ENCODE assay signal across 1 cellular context in the genomic region with DNA sequence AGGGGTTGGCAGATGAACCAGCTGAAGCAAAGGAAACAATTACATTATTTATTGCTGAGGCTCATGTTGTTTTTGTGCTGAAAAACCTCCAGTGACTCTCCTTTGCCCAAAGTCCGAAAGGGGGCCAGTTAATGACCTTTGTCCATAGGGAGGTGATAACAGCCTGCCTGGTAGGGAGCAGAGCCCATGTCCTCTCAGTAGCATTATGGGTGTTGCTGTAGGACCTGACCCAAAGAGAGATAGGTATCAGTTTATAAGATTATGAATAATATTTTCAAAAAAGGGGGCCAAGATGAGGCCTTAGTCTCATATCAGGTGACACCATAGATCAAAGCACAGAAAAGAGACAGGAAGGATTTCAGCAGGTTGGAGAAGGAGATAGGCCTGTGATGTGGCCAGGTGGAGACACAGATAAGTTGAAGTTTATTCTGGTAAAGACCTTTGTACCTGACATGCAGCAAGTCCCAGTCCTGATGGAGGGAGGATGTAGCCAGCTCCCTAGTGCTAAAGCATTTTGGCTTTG.
A peak's percentile ranks its signal among the peaks of the same experiment; 100 is the strongest.
TF ChIP-seq lines count a peak whose summit lies in the region.

No MANE protein-coding gene starts in this region.

TF ChIP-seq in K562, 482 proteins besides CTCF, POLR2A, EP300 and RAD21:
- TF ChIP-seq BMI1 (IDR thresholded peaks at IDR 0.05; ENCODE audit: low read length): no peak
- no peak for TF ChIP-seq ZFX (CRISPR knock-in tag; IDR thresholded peaks at IDR 0.05)
- TF ChIP-seq KLF16 (IDR thresholded peaks at IDR 0.05): peak; percentile 54; the same call in 1 of the 2 replicates
- no peak for TF ChIP-seq LCOR (CRISPR knock-in tag; IDR thresholded peaks at IDR 0.05)
- no peak for TF ChIP-seq CEBPG (CRISPR knock-in tag; IDR thresholded peaks at IDR 0.05)
- no peak for TF ChIP-seq CEBPG (tag; conservative IDR thresholded peaks at IDR 0.05 in 1 of 2, IDR thresholded peaks at IDR 0.05 in 1 of 2)
- TF ChIP-seq, protein P1, sequence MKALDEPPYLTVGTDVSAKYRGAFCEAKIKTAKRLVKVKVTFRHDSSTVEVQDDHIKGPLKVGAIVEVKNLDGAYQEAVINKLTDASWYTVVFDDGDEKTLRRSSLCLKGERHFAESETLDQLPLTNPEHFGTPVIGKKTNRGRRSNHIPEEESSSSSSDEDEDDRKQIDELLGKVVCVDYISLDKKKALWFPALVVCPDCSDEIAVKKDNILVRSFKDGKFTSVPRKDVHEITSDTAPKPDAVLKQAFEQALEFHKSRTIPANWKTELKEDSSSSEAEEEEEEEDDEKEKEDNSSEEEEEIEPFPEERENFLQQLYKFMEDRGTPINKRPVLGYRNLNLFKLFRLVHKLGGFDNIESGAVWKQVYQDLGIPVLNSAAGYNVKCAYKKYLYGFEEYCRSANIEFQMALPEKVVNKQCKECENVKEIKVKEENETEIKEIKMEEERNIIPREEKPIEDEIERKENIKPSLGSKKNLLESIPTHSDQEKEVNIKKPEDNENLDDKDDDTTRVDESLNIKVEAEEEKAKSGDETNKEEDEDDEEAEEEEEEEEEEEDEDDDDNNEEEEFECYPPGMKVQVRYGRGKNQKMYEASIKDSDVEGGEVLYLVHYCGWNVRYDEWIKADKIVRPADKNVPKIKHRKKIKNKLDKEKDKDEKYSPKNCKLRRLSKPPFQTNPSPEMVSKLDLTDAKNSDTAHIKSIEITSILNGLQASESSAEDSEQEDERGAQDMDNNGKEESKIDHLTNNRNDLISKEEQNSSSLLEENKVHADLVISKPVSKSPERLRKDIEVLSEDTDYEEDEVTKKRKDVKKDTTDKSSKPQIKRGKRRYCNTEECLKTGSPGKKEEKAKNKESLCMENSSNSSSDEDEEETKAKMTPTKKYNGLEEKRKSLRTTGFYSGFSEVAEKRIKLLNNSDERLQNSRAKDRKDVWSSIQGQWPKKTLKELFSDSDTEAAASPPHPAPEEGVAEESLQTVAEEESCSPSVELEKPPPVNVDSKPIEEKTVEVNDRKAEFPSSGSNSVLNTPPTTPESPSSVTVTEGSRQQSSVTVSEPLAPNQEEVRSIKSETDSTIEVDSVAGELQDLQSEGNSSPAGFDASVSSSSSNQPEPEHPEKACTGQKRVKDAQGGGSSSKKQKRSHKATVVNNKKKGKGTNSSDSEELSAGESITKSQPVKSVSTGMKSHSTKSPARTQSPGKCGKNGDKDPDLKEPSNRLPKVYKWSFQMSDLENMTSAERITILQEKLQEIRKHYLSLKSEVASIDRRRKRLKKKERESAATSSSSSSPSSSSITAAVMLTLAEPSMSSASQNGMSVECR (CRISPR knock-in tag; IDR thresholded peaks at IDR 0.05): no peak
- TF ChIP-seq TCF3 (CRISPR knock-in tag; IDR thresholded peaks at IDR 0.05): peak; percentile 84
- no peak for TF ChIP-seq RBFOX2 (IDR thresholded peaks at IDR 0.05; ENCODE audit: low read depth, low read length)
- peak; percentile 79 for TF ChIP-seq TEAD4 (IDR thresholded peaks at IDR 0.05; ENCODE audit: low read length)
- TF ChIP-seq TEAD4 (CRISPR knock-in tag; IDR thresholded peaks at IDR 0.05; ENCODE audit: borderline replicate concordance): no peak
- no peak for TF ChIP-seq ZC3H8 (IDR thresholded peaks at IDR 0.05)
- no peak for TF ChIP-seq NELFE (IDR thresholded peaks at IDR 0.05; ENCODE audit: insufficient read depth, insufficient read length)
- TF ChIP-seq YY1 (IDR thresholded peaks at IDR 0.05; ENCODE audit: borderline replicate concordance in 1 of 3, control insufficient read depth in 1 of 3, extremely low read depth in 1 of 3, insufficient read depth in 3 of 3, insufficient read length in 1 of 3, insufficient replicate concordance in 2 of 3, low read depth in 1 of 3, low read length in 2 of 3): no peak
- peak; percentile 40; the same call in 1 of the 2 replicates for TF ChIP-seq CTBP1 (IDR thresholded peaks at IDR 0.05; ENCODE audit: borderline replicate concordance)
- TF ChIP-seq, protein P2, sequence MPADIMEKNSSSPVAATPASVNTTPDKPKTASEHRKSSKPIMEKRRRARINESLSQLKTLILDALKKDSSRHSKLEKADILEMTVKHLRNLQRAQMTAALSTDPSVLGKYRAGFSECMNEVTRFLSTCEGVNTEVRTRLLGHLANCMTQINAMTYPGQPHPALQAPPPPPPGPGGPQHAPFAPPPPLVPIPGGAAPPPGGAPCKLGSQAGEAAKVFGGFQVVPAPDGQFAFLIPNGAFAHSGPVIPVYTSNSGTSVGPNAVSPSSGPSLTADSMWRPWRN (IDR thresholded peaks at IDR 0.05; ENCODE audit: low read depth): no peak
- peak; percentile 39; the same call in 1 of the 2 replicates for TF ChIP-seq GATA2 (CRISPR knock-in tag; IDR thresholded peaks at IDR 0.05)
- TF ChIP-seq POLR2AphosphoS5 (IDR thresholded peaks at IDR 0.05; ENCODE audit: control insufficient read depth, insufficient read depth, low read depth, low read length): peak; percentile 44; the same call in 1 of the 2 replicates
- no peak for TF ChIP-seq NR4A1 (CRISPR knock-in tag; IDR thresholded peaks at IDR 0.05)
- no peak for TF ChIP-seq NR4A1 (tag; IDR thresholded peaks at IDR 0.05)
- peak; percentile 55; the same call in 1 of the 2 replicates for TF ChIP-seq STAT5A (IDR thresholded peaks at IDR 0.05; ENCODE audit: borderline replicate concordance, low read length)
- no peak for TF ChIP-seq ZBTB8A (IDR thresholded peaks at IDR 0.05; ENCODE audit: partially characterized antibody)
- TF ChIP-seq LEF1 (IDR thresholded peaks at IDR 0.05): peak; percentile 58
- no peak for TF ChIP-seq MAFF (IDR thresholded peaks at IDR 0.05; ENCODE audit: low read length)
- peak; percentile 73; the same call in 1 of the 2 replicates for TF ChIP-seq TCF7 (IDR thresholded peaks at IDR 0.05; ENCODE audit: borderline replicate concordance)
- TF ChIP-seq TAF1 (IDR thresholded peaks at IDR 0.05; ENCODE audit: control insufficient read depth, extremely low read depth, insufficient read depth, low read length, severe bottlenecking): no peak
- peak; percentile 90 for TF ChIP-seq CBFA2T3 (IDR thresholded peaks at IDR 0.05)
- TF ChIP-seq ZEB2 (IDR thresholded peaks at IDR 0.05): 0 out of 2 replicates have a peak, but pooled peaks have one; percentile 19
- TF ChIP-seq KDM1A (IDR thresholded peaks at IDR 0.05): peak; percentile 69 to 74
- TF ChIP-seq, protein P3, sequence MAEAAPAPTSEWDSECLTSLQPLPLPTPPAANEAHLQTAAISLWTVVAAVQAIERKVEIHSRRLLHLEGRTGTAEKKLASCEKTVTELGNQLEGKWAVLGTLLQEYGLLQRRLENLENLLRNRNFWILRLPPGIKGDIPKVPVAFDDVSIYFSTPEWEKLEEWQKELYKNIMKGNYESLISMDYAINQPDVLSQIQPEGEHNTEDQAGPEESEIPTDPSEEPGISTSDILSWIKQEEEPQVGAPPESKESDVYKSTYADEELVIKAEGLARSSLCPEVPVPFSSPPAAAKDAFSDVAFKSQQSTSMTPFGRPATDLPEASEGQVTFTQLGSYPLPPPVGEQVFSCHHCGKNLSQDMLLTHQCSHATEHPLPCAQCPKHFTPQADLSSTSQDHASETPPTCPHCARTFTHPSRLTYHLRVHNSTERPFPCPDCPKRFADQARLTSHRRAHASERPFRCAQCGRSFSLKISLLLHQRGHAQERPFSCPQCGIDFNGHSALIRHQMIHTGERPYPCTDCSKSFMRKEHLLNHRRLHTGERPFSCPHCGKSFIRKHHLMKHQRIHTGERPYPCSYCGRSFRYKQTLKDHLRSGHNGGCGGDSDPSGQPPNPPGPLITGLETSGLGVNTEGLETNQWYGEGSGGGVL (CRISPR knock-in tag; IDR thresholded peaks at IDR 0.05): no peak
- no peak for TF ChIP-seq EZH2 (IDR thresholded peaks at IDR 0.05; ENCODE audit: borderline replicate concordance, low read depth, low read length)
- TF ChIP-seq MEIS2 (IDR thresholded peaks at IDR 0.05; ENCODE audit: partially characterized antibody): peak; percentile 42
- peak; percentile 83 for TF ChIP-seq ARID1B (IDR thresholded peaks at IDR 0.05)
- TF ChIP-seq MED1 (CRISPR knock-in tag; IDR thresholded peaks at IDR 0.05; ENCODE audit: borderline replicate concordance): no peak
- no peak for TF ChIP-seq MCM5 (IDR thresholded peaks at IDR 0.05; ENCODE audit: low read depth)
- no peak for TF ChIP-seq MYBL2 (IDR thresholded peaks at IDR 0.05; ENCODE audit: low read depth)
- TF ChIP-seq MYBL2 (CRISPR knock-in tag; IDR thresholded peaks at IDR 0.05; ENCODE audit: borderline replicate concordance): no peak
- TF ChIP-seq, protein P4, sequence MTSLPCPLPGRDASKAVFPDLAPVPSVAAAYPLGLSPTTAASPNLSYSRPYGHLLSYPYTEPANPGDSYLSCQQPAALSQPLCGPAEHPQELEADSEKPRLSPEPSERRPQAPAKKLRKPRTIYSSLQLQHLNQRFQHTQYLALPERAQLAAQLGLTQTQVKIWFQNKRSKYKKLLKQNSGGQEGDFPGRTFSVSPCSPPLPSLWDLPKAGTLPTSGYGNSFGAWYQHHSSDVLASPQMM (CRISPR knock-in tag; IDR thresholded peaks at IDR 0.05): no peak
- TF ChIP-seq ZNF780A (CRISPR knock-in tag; IDR thresholded peaks at IDR 0.05): no peak
- TF ChIP-seq DPF2 (IDR thresholded peaks at IDR 0.05): peak; percentile 39; the same call in 1 of the 2 replicates
- TF ChIP-seq ZNF134 (CRISPR knock-in tag; conservative IDR thresholded peaks at IDR 0.05): no peak
- TF ChIP-seq SMAD3 (CRISPR knock-in tag; conservative IDR thresholded peaks at IDR 0.05): no peak
- TF ChIP-seq TEAD2 (tag; IDR thresholded peaks at IDR 0.05): no peak
- TF ChIP-seq MBD2 (IDR thresholded peaks at IDR 0.05; ENCODE audit: borderline replicate concordance, low read depth): no peak
- peak; percentile 49; the same call in 1 of the 2 replicates for TF ChIP-seq PML (IDR thresholded peaks at IDR 0.05; ENCODE audit: low read length)
- no peak for TF ChIP-seq ESRRB (CRISPR knock-in tag; IDR thresholded peaks at IDR 0.05; ENCODE audit: borderline replicate concordance)
- peak; percentile 78 for TF ChIP-seq CBFA2T2 (conservative IDR thresholded peaks at IDR 0.05)
- no peak for TF ChIP-seq HNRNPH1 (optimal IDR thresholded peaks at IDR 0.05; ENCODE audit: low read depth, low read length)
- TF ChIP-seq SOX6 (IDR thresholded peaks at IDR 0.05): peak; percentile 31; the same call in 1 of the 2 replicates
- no peak for TF ChIP-seq CSDE1 (IDR thresholded peaks at IDR 0.05)
- no peak for TF ChIP-seq ZNF717 (CRISPR knock-in tag; IDR thresholded peaks at IDR 0.05)
- peak; percentile 85 for TF ChIP-seq TAL1 (IDR thresholded peaks at IDR 0.05)
- no peak for TF ChIP-seq HDAC2 (IDR thresholded peaks at IDR 0.05)
- no peak for TF ChIP-seq ETS2 (tag; IDR thresholded peaks at IDR 0.05; ENCODE audit: borderline replicate concordance, poor library complexity, severe bottlenecking)
- peak; percentile 38; the same call in 1 of the 2 replicates for TF ChIP-seq MTA2 (IDR thresholded peaks at IDR 0.05; ENCODE audit: low read depth)
- TF ChIP-seq RCOR1 (IDR thresholded peaks at IDR 0.05; ENCODE audit: borderline replicate concordance in 1 of 2, low read depth in 2 of 2, low read length in 2 of 2): peak in 1 of 2 experiments; percentile 56; a peak in 2 of 4 replicates
- peak; percentile 62 for TF ChIP-seq NCOR1 (IDR thresholded peaks at IDR 0.05)
- peak; percentile 37; the same call in 1 of the 2 replicates for TF ChIP-seq SMARCA4 (IDR thresholded peaks at IDR 0.05)
- TF ChIP-seq, protein P5, sequence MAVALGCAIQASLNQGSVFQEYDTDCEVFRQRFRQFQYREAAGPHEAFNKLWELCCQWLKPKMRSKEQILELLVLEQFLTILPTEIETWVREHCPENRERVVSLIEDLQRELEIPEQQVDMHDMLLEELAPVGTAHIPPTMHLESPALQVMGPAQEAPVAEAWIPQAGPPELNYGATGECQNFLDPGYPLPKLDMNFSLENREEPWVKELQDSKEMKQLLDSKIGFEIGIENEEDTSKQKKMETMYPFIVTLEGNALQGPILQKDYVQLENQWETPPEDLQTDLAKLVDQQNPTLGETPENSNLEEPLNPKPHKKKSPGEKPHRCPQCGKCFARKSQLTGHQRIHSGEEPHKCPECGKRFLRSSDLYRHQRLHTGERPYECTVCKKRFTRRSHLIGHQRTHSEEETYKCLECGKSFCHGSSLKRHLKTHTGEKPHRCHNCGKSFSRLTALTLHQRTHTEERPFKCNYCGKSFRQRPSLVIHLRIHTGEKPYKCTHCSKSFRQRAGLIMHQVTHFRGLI (CRISPR knock-in tag; IDR thresholded peaks at IDR 0.05): no peak
